Comparison of ENCODE assay signal across 11 cellular contexts in genomic region chr17:72661093-72661944, GRCh38.
DNase-seq lines count a peak whose midpoint lies in the region; ATAC-seq and TF ChIP-seq lines count a peak whose summit lies in the region.
"Had no signal": no experiment of that assay in that cellular context is flagged by ENCODE, and none has a peak within 500 bp of the region (broad histone marks: within the 10 kb centered on the region; RNA-seq: fewer than 3 reads in every experiment).

No MANE protein-coding gene starts in this region.

- ATAC-seq in GM18498 (IDR thresholded peaks at IDR 0.05; ENCODE audit: unreplicated experiment) (no peak), HG02623 (IDR thresholded peaks at IDR 0.05; ENCODE audit: unreplicated experiment) (no peak)
- ATAC-seq: lower lobe of right lung had no signal

- DNase-seq in DMS53 (lab: John Stamatoyannopoulos, UW) (peak; percentile 23), DMS53 treated with DMSO at 0.1 percent for 48 hours (lab: John Stamatoyannopoulos, UW; ENCODE audit: unreplicated experiment) (no peak), NCI-H526 treated with DMSO at 0.1 percent for 48 hours (lab: John Stamatoyannopoulos, UW) (peak; percentile 88), fibroblast of villous mesenchyme (ENCODE audit: low read depth) (no peak), GOT3 (lab: John Stamatoyannopoulos, UW) (no peak)
- DNase-seq: lower lobe of right lung; NCI-H226; stimulated activated CD4-positive, alpha-beta T cell treated with anti-CD3 and anti-CD28 coated beads, Interleukin-4, amount 100 ng/mL, for 1 hour had no signal

- H3K27ac ChIP-seq in skin epidermis: peak overlapping the region in 13 of 21 experiments; percentile 13 to 74 (median 39)
- H3K27ac ChIP-seq: lower lobe of right lung had no signal

- TF ChIP-seq CTCF in fibroblast of villous mesenchyme (IDR thresholded peaks at IDR 0.05; ENCODE audit: insufficient read depth, low read depth, low read length): peak; percentile 17

- H3K4me3 ChIP-seq in fibroblast of villous mesenchyme (ENCODE audit: low read depth, low read length): no peak overlapping the region
- H3K4me3 ChIP-seq in skin epidermis: no peak overlapping the region
- H3K4me3 ChIP-seq: lower lobe of right lung had no signal

Comparison
In these comparisons a context has a peak if more than half of its experiments do, and no peak if none do; other contexts are left out.
1. DNase-seq: peak in DMS53 (single experiment) and NCI-H526 treated with DMSO at 0.1 percent for 48 hours (single experiment); none in DMS53 treated with DMSO at 0.1 percent for 48 hours (single experiment), fibroblast of villous mesenchyme (single experiment) and GOT3 (single experiment).